Comparison of ENCODE assay signal across 15 cellular contexts in genomic region chr1:182340233-182341058, GRCh38. TPM values are rescaled to one million over a fixed set of nuclear protein-coding genes. Genes with fewer than 3 reads are reported as not detected.
A peak's percentile ranks its signal among the peaks of the same experiment; 100 is the strongest.
DNase-seq lines count a peak whose midpoint lies in the region; ATAC-seq, FAIRE-seq and TF ChIP-seq lines count a peak whose summit lies in the region.
"Had no signal": no experiment of that assay in that cellular context is flagged by ENCODE, and none has a peak within 500 bp of the region (broad histone marks: within the 10 kb centered on the region; RNA-seq: fewer than 3 reads in every experiment).

No MANE protein-coding gene starts in this region.

- POLR2A ChIA-PET in PC-3 (lab: Charles Lee; ENCODE audit: unreplicated experiment), result no interaction called here

- no peak overlapping the region for H3K9ac ChIP-seq in PC-3 (ENCODE audit: low read length)

- H3K4me2 ChIP-seq in PC-3 (ENCODE audit: low read length), result no peak overlapping the region
- H3K4me2 ChIP-seq: PC-9 had no signal

- no peaks in the 10 kb centered on the region for H3K36me3 ChIP-seq in PC-3 (ENCODE audit: low read depth, low read length)

- H3F3A ChIP-seq in PC-3 (ENCODE audit: low read length, unreplicated experiment), result no peaks in the 10 kb centered on the region

- no peaks in the 10 kb centered on the region for H3K9me3 ChIP-seq in PC-3 (ENCODE audit: low read length)
- H3K9me3 ChIP-seq: body of pancreas, Caco-2, psoas muscle had no signal

- peak; percentile 91 for DNase-seq in EH (ENCODE audit: low read depth)
- no peak for DNase-seq in PC-3
- peak; percentile 72 for DNase-seq in cardiac septum (ENCODE audit: low spot score)
- no peak for DNase-seq in HTR-8/SVneo (ENCODE audit: insufficient read length, low spot score)
- DNase-seq in HUDEP-2 (lab: John Stamatoyannopoulos, UW; ENCODE audit: unreplicated experiment in 76 of 76), result no peak
- DNase-seq: activated CD4-positive, alpha-beta T cell treated with anti-CD3 and anti-CD28 coated beads, Interleukin-2, amount 50 U/mL, for 1 hour; Caco-2; psoas muscle; stimulated activated naive CD8-positive, alpha-beta T cell treated with anti-CD3 and anti-CD28 coated beads, Interleukin-15, Interleukin-2, amounts not matched to agents 100 U/mL and 50 U/mL, for 24 hours; T-helper 1 cell had no signal

- H3K27ac ChIP-seq in PC-3 (ENCODE audit: low read length) (no peak overlapping the region), skin epidermis (peak overlapping the region in 19 of 21 experiments; percentile 8 to 69 (median 52))
- H3K27ac ChIP-seq: body of pancreas, PC-9, psoas muscle had no signal

- CTCF ChIA-PET in PC-3 (lab: Charles Lee), result no interaction called here

- no peaks in the 10 kb centered on the region for H4K20me1 ChIP-seq in PC-3 (ENCODE audit: low read length)

- no peak for ATAC-seq in PC-3
- ATAC-seq in GM21825 (IDR thresholded peaks at IDR 0.05; ENCODE audit: unreplicated experiment), result no peak
- no peak for ATAC-seq in HG02623 (IDR thresholded peaks at IDR 0.05; ENCODE audit: unreplicated experiment)
- ATAC-seq: body of pancreas, psoas muscle had no signal

- H3K4me3 ChIP-seq in PC-3 (ENCODE audit: low read length) (no peak overlapping the region), skin epidermis (no peak overlapping the region)
- H3K4me3 ChIP-seq: body of pancreas, PC-9, psoas muscle had no signal

- H3K4me1 ChIP-seq in PC-3 (ENCODE audit: insufficient read depth, low read length), result no peaks in the 10 kb centered on the region
- H3K4me1 ChIP-seq: body of pancreas had no signal

- TF ChIP-seq CTCF in PC-3 (conservative IDR thresholded peaks at IDR 0.05; ENCODE audit: low read depth, low read length), result no peak

- no peaks in the 10 kb centered on the region for H3K79me2 ChIP-seq in PC-3 (ENCODE audit: low read length)

- H3K9me2 ChIP-seq in PC-3 (replicated peaks; ENCODE audit: low read length), result no peaks in the 10 kb centered on the region

- intact Hi-C loops in PC-3 (cut with micrococcal nuclease), result no loop called here
- intact Hi-C loops in cardiac septum (cut with DNase I), result no loop called here

- H3K27me3 ChIP-seq in PC-3 (ENCODE audit: low read length), result no peaks in the 10 kb centered on the region
- H3K27me3 ChIP-seq: body of pancreas had no signal

- no TSS peak for BruUV-seq in PC-3 (replicated peaks; lab: Mats Ljungman, UMichigan)

- FAIRE-seq in HTR-8/SVneo (lab: Jason Lieb, UNC), result no peak

- H2AFZ ChIP-seq in PC-3 (ENCODE audit: low read length), result 0 out of 2 replicates have a peak overlapping the region, but pooled peaks have one; percentile 30
- H2AFZ ChIP-seq: PC-9 had no signal

RNA-seq across cellular contexts. Expression of gene GLUL, which starts 51.1 kb away (rescaled TPM):
- total RNA-seq in PC-3 (2014; rRNA removed) (131 and 159 TPM in 2 replicates), cardiac septum (231 TPM)

Comparison
In these comparisons a context has a peak if more than half of its experiments do, and no peak if none do; other contexts are left out.
1. DNase-seq: peak in EH (single experiment) and cardiac septum (single experiment); none in PC-3 (single experiment), HTR-8/SVneo (single experiment) and HUDEP-2 (0 of 76).